In genomic region chr20:62142252-62143117, GRCh38 we compare ENCODE assay signal across 8 cellular contexts. TPM values are rescaled to one million over a fixed set of nuclear protein-coding genes. Genes with fewer than 3 reads are reported as not detected.
A peak's percentile ranks its signal among the peaks of the same experiment; 100 is the strongest.
DNase-seq lines count a peak whose midpoint lies in the region; ATAC-seq, FAIRE-seq and TF ChIP-seq lines count a peak whose summit lies in the region.

No MANE protein-coding gene starts in this region.

- FAIRE-seq in endothelial cell of umbilical vein (lab: Jason Lieb, UNC) = no peak

- peaks cover 79% of the 10 kb centered on the region for H3K79me2 ChIP-seq in endothelial cell of umbilical vein (ENCODE audit: control insufficient read depth, insufficient read depth, low read length)

- peaks cover 39% of the 10 kb centered on the region for H3K36me3 Mint-ChIP-seq in T-helper 1 cell treated with Interleukin-12 subunit alpha and Interleukin-12 subunit beta and Interleukin-4 antibody, amounts not matched to agents 30 μg/mL and 1 μg/mL, for 36 hours (ENCODE audit: low read depth)
- peaks cover 45% of the 10 kb centered on the region for H3K36me3 Mint-ChIP-seq in nephron progenitor cell (ENCODE audit: low read depth)

- POLR2A ChIA-PET in endothelial cell of umbilical vein (lab: Charles Lee) = interaction anchor here (0.7 kb wide), 1 partner anchor 76 kb away, joined by 3 read pairs; no protein-coding TSS in a partner anchor

- ATAC-seq in HG02885 (IDR thresholded peaks at IDR 0.05; ENCODE audit: poor library complexity, unreplicated experiment) (peak; percentile 21), RWPE2 (ENCODE audit: low read depth) (0 out of 3 replicates have a peak, but pooled peaks have one; percentile 10)

- TF ChIP-seq CTCF in RWPE2 (IDR thresholded peaks at IDR 0.05; ENCODE audit: poor library complexity, severe bottlenecking) (no peak), endothelial cell of umbilical vein (IDR thresholded peaks at IDR 0.05; ENCODE audit: extremely low read depth in 1 of 2, insufficient read depth in 1 of 2, low read depth in 1 of 2, low read length in 2 of 2) (no peak), nephron progenitor cell (IDR thresholded peaks at IDR 0.05) (no peak)

- no peaks in the 10 kb centered on the region for H3K9me3 Mint-ChIP-seq in T-helper 1 cell treated with Interleukin-12 subunit alpha and Interleukin-12 subunit beta and Interleukin-4 antibody, amounts not matched to agents 30 μg/mL and 1 μg/mL, for 36 hours
- no peaks in the 10 kb centered on the region for H3K9me3 Mint-ChIP-seq in nephron progenitor cell

- no peak for TF ChIP-seq POLR2A in endothelial cell of umbilical vein (IDR thresholded peaks at IDR 0.05; ENCODE audit: low read depth, low read length)

- no peaks in the 10 kb centered on the region for H3K27me3 ChIP-seq in RWPE2 (ENCODE audit: insufficient read depth, poor library complexity, severe bottlenecking)
- H3K27me3 ChIP-seq in endothelial cell of umbilical vein (ENCODE audit: control insufficient read depth in 2 of 2, insufficient read depth in 2 of 2, low read length in 2 of 2) = no peaks in the 10 kb centered on the region

- peak overlapping the region; percentile 96 for H3K4me3 ChIP-seq in RWPE2 (ENCODE audit: severe bottlenecking)
- peak overlapping the region; percentile 59 to 80 (median 69) for H3K4me3 ChIP-seq in endothelial cell of umbilical vein (replicated peaks in 1 of 3; ENCODE audit: insufficient read depth in 1 of 3, low read depth in 1 of 3, low read length in 3 of 3)

- no peaks in the 10 kb centered on the region for H3K9me1 ChIP-seq in endothelial cell of umbilical vein (replicated peaks; ENCODE audit: control insufficient read depth, extremely low read depth, insufficient read depth, low read length)

- intact Hi-C loops in endothelial cell of umbilical vein (cut with micrococcal nuclease) = loop anchor here (1.0 to 2.0 kb wide), 2 partner anchors 20 to 41 kb away; partner anchors contain the start of genes LSM14B and MTG2

- peaks cover 14% of the 10 kb centered on the region for H3K4me1 ChIP-seq in RWPE2 (ENCODE audit: insufficient read depth, poor library complexity, severe bottlenecking)
- peaks cover 8% of the 10 kb centered on the region for H3K4me1 ChIP-seq in endothelial cell of umbilical vein (ENCODE audit: control insufficient read depth, extremely low read depth, insufficient read depth, low read length)

- CTCF ChIA-PET in endothelial cell of umbilical vein (lab: Charles Lee) = interaction anchor here (0.7 to 1.9 kb wide), 5 partner anchors 13 to 131 kb away, joined by 3 to 11 read pairs (median 4); partner anchors contain the start of gene LSM14B

- dilution Hi-C loops in endothelial cell of umbilical vein (cut with MboI; ENCODE audit: extremely low pct_ligation_motif_present, low sequenced_read_pairs) = no loop called here

- H3K36me3 ChIP-seq in RWPE2 (ENCODE audit: low read depth) = peaks cover 55% of the 10 kb centered on the region
- peaks cover 22 to 29% of the 10 kb centered on the region in 2 experiments for H3K36me3 ChIP-seq in endothelial cell of umbilical vein (ENCODE audit: control insufficient read depth in 2 of 2, extremely low read depth in 1 of 2, insufficient read depth in 2 of 2, low read length in 2 of 2)

- peak overlapping the region; percentile 89 for H3K4me3 Mint-ChIP-seq in T-helper 1 cell treated with Interleukin-12 subunit alpha and Interleukin-12 subunit beta and Interleukin-4 antibody, amounts not matched to agents 30 μg/mL and 1 μg/mL, for 36 hours
- peak overlapping the region; percentile 90 for H3K4me3 Mint-ChIP-seq in nephron progenitor cell

- peak overlapping the region; percentile 76 for H3K27ac ChIP-seq in RWPE2 (ENCODE audit: poor library complexity, severe bottlenecking)
- peak overlapping the region; percentile 88 for H3K27ac ChIP-seq in endothelial cell of umbilical vein (ENCODE audit: insufficient read depth, low read depth, low read length)

- H3K4me1 Mint-ChIP-seq in T-helper 1 cell treated with Interleukin-12 subunit alpha and Interleukin-12 subunit beta and Interleukin-4 antibody, amounts not matched to agents 30 μg/mL and 1 μg/mL, for 36 hours (ENCODE audit: low read depth) = peaks cover 39% of the 10 kb centered on the region
- H3K4me1 Mint-ChIP-seq in nephron progenitor cell = peaks cover 43% of the 10 kb centered on the region

- H3K4me2 ChIP-seq in endothelial cell of umbilical vein (ENCODE audit: insufficient read depth, low read length) = peak overlapping the region; percentile 55

- no peak overlapping the region for H2AFZ ChIP-seq in endothelial cell of umbilical vein (ENCODE audit: low read depth, low read length)

- no peaks in the 10 kb centered on the region for H3K9me3 ChIP-seq in RWPE2 (ENCODE audit: severe bottlenecking)
- no peaks in the 10 kb centered on the region for H3K9me3 ChIP-seq in endothelial cell of umbilical vein (replicated peaks; ENCODE audit: control insufficient read depth, insufficient read depth, low read length)

- peaks cover 6% of the 10 kb centered on the region for H4K20me1 ChIP-seq in endothelial cell of umbilical vein (replicated peaks; ENCODE audit: control insufficient read depth, extremely low read depth, insufficient read depth, low read length)

- no TSS peak for BruUV-seq in endothelial cell of umbilical vein (replicated peaks; lab: Mats Ljungman, UMichigan)

- no peaks in the 10 kb centered on the region for H3K27me3 Mint-ChIP-seq in T-helper 1 cell treated with Interleukin-12 subunit alpha and Interleukin-12 subunit beta and Interleukin-4 antibody, amounts not matched to agents 30 μg/mL and 1 μg/mL, for 36 hours (ENCODE audit: low read depth)
- H3K27me3 Mint-ChIP-seq in nephron progenitor cell (ENCODE audit: low read depth, poor library complexity) = peaks cover 3% of the 10 kb centered on the region

- H3K27ac Mint-ChIP-seq in T-helper 1 cell treated with Interleukin-12 subunit alpha and Interleukin-12 subunit beta and Interleukin-4 antibody, amounts not matched to agents 30 μg/mL and 1 μg/mL, for 36 hours = peak overlapping the region; percentile 84
- H3K27ac Mint-ChIP-seq in nephron progenitor cell = peak overlapping the region; percentile 94

- DNase-seq in T-helper 1 cell (no peak), RWPE2 (ENCODE audit: low spot score) (no peak), endothelial cell of umbilical vein (ENCODE audit: low read depth, low spot score) (peak; percentile 20), nephron progenitor cell (peak; percentile 54), NCI-H524 (lab: John Stamatoyannopoulos, UW) (no peak)
- no peak for DNase-seq in central memory CD4-positive, alpha-beta T cell

- H3K9ac ChIP-seq in endothelial cell of umbilical vein (replicated peaks; ENCODE audit: extremely low read depth, insufficient read depth, low read length) = peak overlapping the region; percentile 92

TF ChIP-seq in endothelial cell of umbilical vein, 7 proteins besides CTCF, POLR2A, EP300 and RAD21 (continues in another document):
- TF ChIP-seq MAX (IDR thresholded peaks at IDR 0.05; ENCODE audit: insufficient read depth, insufficient read length) (no peak), GATA2 (IDR thresholded peaks at IDR 0.05; ENCODE audit: insufficient read depth, insufficient read length, low read depth, low read length) (no peak), MYC (IDR thresholded peaks at IDR 0.05; ENCODE audit: low read depth, low read length) (no peak), EZH2 (IDR thresholded peaks at IDR 0.05; ENCODE audit: borderline replicate concordance, low read depth, low read length, severe bottlenecking) (no peak), POLR2AphosphoS5 (IDR thresholded peaks at IDR 0.05; ENCODE audit: insufficient read depth, low read depth, low read length) (no peak)

RNA-seq across cellular contexts. Expression of gene PSMA7, which starts 0.7 kb away (rescaled TPM):
- 389 and 393 TPM in 2 replicates for total RNA-seq in endothelial cell of umbilical vein
- 783 and 826 TPM in 2 replicates for polyA plus RNA-seq in endothelial cell of umbilical vein
- polyA plus RNA-seq in endothelial cell of umbilical vein (2011; cell fraction: cytosol; rRNA removed) = 661 and 723 TPM in 2 replicates
- polyA plus RNA-seq in endothelial cell of umbilical vein (2011; cell fraction: nucleus; rRNA removed) = 410 and 499 TPM in 2 replicates
- polyA plus RNA-seq in endothelial cell of umbilical vein (2012) = 438 and 526 TPM in 2 replicates
- polyA minus RNA-seq in endothelial cell of umbilical vein = 230 and 251 TPM in 2 replicates
- polyA minus RNA-seq in endothelial cell of umbilical vein (2011; cell fraction: cytosol; rRNA and poly(A)+ RNA removed) = 190 TPM
- polyA minus RNA-seq in endothelial cell of umbilical vein (2011; cell fraction: nucleus; rRNA and poly(A)+ RNA removed) = 48.9 and 53.7 TPM in 2 replicates

RNA-seq across cellular contexts. Expression of gene SS18L1, which starts 1.1 kb away (rescaled TPM):
- total RNA-seq in endothelial cell of umbilical vein = 21.7 and 22.1 TPM in 2 replicates
- 15.4 and 21.0 TPM in 2 replicates for polyA plus RNA-seq in endothelial cell of umbilical vein
- polyA plus RNA-seq in endothelial cell of umbilical vein (2011; cell fraction: cytosol; rRNA removed) = 4.9 and 8.4 TPM in 2 replicates
- 40.5 and 40.6 TPM in 2 replicates for polyA plus RNA-seq in endothelial cell of umbilical vein (2011; cell fraction: nucleus; rRNA removed)
- polyA plus RNA-seq in endothelial cell of umbilical vein (2012) = 8.9 and 11.2 TPM in 2 replicates
- polyA minus RNA-seq in endothelial cell of umbilical vein = 19.2 and 25.9 TPM in 2 replicates
- 14.1 TPM for polyA minus RNA-seq in endothelial cell of umbilical vein (2011; cell fraction: cytosol; rRNA and poly(A)+ RNA removed)
- polyA minus RNA-seq in endothelial cell of umbilical vein (2011; cell fraction: nucleus; rRNA and poly(A)+ RNA removed) = 21.9 and 33.6 TPM in 2 replicates

RNA-seq across cellular contexts. Expression of gene LSM14B, which starts 20.2 kb away (rescaled TPM):
- 31.1 and 34.0 TPM in 2 replicates for total RNA-seq in endothelial cell of umbilical vein
- polyA plus RNA-seq in endothelial cell of umbilical vein = 32.5 and 37.0 TPM in 2 replicates
- 25.5 and 28.8 TPM in 2 replicates for polyA plus RNA-seq in endothelial cell of umbilical vein (2011; cell fraction: cytosol; rRNA removed)
- polyA plus RNA-seq in endothelial cell of umbilical vein (2011; cell fraction: nucleus; rRNA removed) = 29.2 and 29.5 TPM in 2 replicates
- 25.4 and 25.9 TPM in 2 replicates for polyA plus RNA-seq in endothelial cell of umbilical vein (2012)
- polyA minus RNA-seq in endothelial cell of umbilical vein = 21.0 and 23.0 TPM in 2 replicates
- 24.1 TPM for polyA minus RNA-seq in endothelial cell of umbilical vein (2011; cell fraction: cytosol; rRNA and poly(A)+ RNA removed)
- polyA minus RNA-seq in endothelial cell of umbilical vein (2011; cell fraction: nucleus; rRNA and poly(A)+ RNA removed) = 13.8 and 14.6 TPM in 2 replicates

RNA-seq across cellular contexts. Expression of gene MTG2, which starts 40.3 kb away (rescaled TPM):
- total RNA-seq in endothelial cell of umbilical vein = 22.1 and 31.6 TPM in 2 replicates
- polyA plus RNA-seq in endothelial cell of umbilical vein = 19.9 and 22.2 TPM in 2 replicates
- 17.0 and 17.8 TPM in 2 replicates for polyA plus RNA-seq in endothelial cell of umbilical vein (2011; cell fraction: cytosol; rRNA removed)
- polyA plus RNA-seq in endothelial cell of umbilical vein (2011; cell fraction: nucleus; rRNA removed) = 32.3 and 33.8 TPM in 2 replicates
- polyA plus RNA-seq in endothelial cell of umbilical vein (2012) = 14.4 and 17.4 TPM in 2 replicates
- 11.5 and 11.9 TPM in 2 replicates for polyA minus RNA-seq in endothelial cell of umbilical vein
- 20.9 TPM for polyA minus RNA-seq in endothelial cell of umbilical vein (2011; cell fraction: cytosol; rRNA and poly(A)+ RNA removed)
- polyA minus RNA-seq in endothelial cell of umbilical vein (2011; cell fraction: nucleus; rRNA and poly(A)+ RNA removed) = 12.4 and 17.0 TPM in 2 replicates

Comparison
In these comparisons a context has a peak if more than half of its experiments do, and no peak if none do; other contexts are left out.
1. DNase-seq: peak in endothelial cell of umbilical vein (single experiment) and nephron progenitor cell (single experiment); none in T-helper 1 cell (0 of 5), RWPE2 (single experiment), central memory CD4-positive, alpha-beta T cell (single experiment) and NCI-H524 (0 of 2).